Comparison of ENCODE assay signal across 10 cellular contexts in the genomic region with DNA sequence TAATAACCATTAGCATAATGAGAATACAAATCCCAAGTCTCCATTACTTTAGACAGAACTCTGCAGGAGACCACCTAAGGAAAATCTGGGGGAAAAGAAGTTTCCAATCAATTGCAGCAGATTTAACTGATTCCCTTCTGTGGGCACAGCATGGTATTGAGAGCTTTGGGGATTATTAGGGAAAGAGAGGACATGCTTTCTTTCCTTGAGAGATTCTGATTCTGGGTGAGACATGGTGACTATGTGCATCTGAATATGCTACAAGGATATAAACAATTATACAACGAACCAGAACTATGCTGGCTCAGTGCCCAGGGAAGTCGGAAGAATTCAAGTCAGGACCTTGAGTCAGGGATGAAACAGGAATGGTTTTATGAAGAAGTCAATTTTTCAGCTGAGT.
DNase-seq lines count a peak whose midpoint lies in the region; ATAC-seq and TF ChIP-seq lines count a peak whose summit lies in the region.
"Had no signal": no experiment of that assay in that cellular context is flagged by ENCODE, and none has a peak within 500 bp of the region (broad histone marks: within the 10 kb centered on the region; RNA-seq: fewer than 3 reads in every experiment).

No MANE protein-coding gene starts in this region.

- peaks cover 0 to 65% (median 42%) of the 10 kb centered on the region in 4 donors for H3K4me1 ChIP-seq in sigmoid colon
- H3K4me1 ChIP-seq: pancreas had no signal

- 14 to 54% methylated on average over 2 of the region's 2 CpGs for WGBS in sigmoid colon, 2 donors

- TF ChIP-seq POLR2A in sigmoid colon (IDR thresholded peaks at IDR 0.05) = no peak

- TF ChIP-seq CTCF in WERI-Rb-1 (IDR thresholded peaks at IDR 0.05; ENCODE audit: low read depth, low read length) (no peak), foreskin fibroblast (IDR thresholded peaks at IDR 0.05; ENCODE audit: low read depth, low read length) (no peak), sigmoid colon (IDR thresholded peaks at IDR 0.05) (no peak)

- H3K27ac ChIP-seq in WERI-Rb-1 (peak overlapping the region; percentile 39; the same call in 1 of the 2 replicates), sigmoid colon (peak overlapping the region in 3 of 4 donors; percentile 57 to 62 (median 59))
- H3K27ac ChIP-seq: pancreas had no signal

- ATAC-seq in Right ventricle myocardium inferior (no peak), GM18519 (IDR thresholded peaks at IDR 0.05; ENCODE audit: low FRiP score, unreplicated experiment) (no peak)
- no peak for ATAC-seq in stimulated activated naive CD8-positive, alpha-beta T cell treated with anti-CD3 and anti-CD28 coated beads, Interleukin-15, Interleukin-2, amounts not matched to agents 100 U/mL and 50 U/mL, for 24 hours
- ATAC-seq: activated T-cell treated with anti-CD3 and anti-CD28 coated beads, Interleukin-2, amount 50 U/mL, for 4 hours; pancreas had no signal

- TF ChIP-seq EP300 in sigmoid colon (IDR thresholded peaks at IDR 0.05) = no peak

- H3K9me3 ChIP-seq in WERI-Rb-1 (ENCODE audit: severe bottlenecking) = peaks cover 7% of the 10 kb centered on the region
- peaks cover 0 to 2% (median 0%) of the 10 kb centered on the region in 4 donors for H3K9me3 ChIP-seq in sigmoid colon
- H3K9me3 ChIP-seq: pancreas had no signal

- H3K4me3 ChIP-seq in WERI-Rb-1 (ENCODE audit: low read depth, low read length) (no peak overlapping the region; the same call in 1 of the 2 replicates), foreskin fibroblast (ENCODE audit: low read depth in 1 of 2, low read length in 2 of 2) (no peak overlapping the region), sigmoid colon (no peak overlapping the region)
- H3K4me3 ChIP-seq: pancreas had no signal

- no peaks in the 10 kb centered on the region for H3K27me3 ChIP-seq in WERI-Rb-1 (ENCODE audit: insufficient read depth, low read depth, severe bottlenecking)
- no peaks in the 10 kb centered on the region for H3K27me3 ChIP-seq in sigmoid colon
- H3K27me3 ChIP-seq: pancreas had no signal

- no peaks in the 10 kb centered on the region for H3K36me3 ChIP-seq in WERI-Rb-1
- no peaks in the 10 kb centered on the region for H3K36me3 ChIP-seq in sigmoid colon
- H3K36me3 ChIP-seq: pancreas had no signal

- intact Hi-C loops in sigmoid colon (cut with DNase I) (no loop called here), Right ventricle myocardium inferior (cut with DNase I) (no loop called here)

- DNase-seq in GM04504 (ENCODE audit: low read depth) = peak; percentile 67
- peak; percentile 15 for DNase-seq in WERI-Rb-1
- DNase-seq in foreskin fibroblast = peak; percentile 88 to 95
- DNase-seq in sigmoid colon = peak; percentile 70
- DNase-seq in Right ventricle myocardium inferior (ENCODE audit: missing footprints) = no peak
- no peak for DNase-seq in NCI-H748 treated with DMSO at 0.1 percent for 48 hours (lab: John Stamatoyannopoulos, UW)
- no peak for DNase-seq in stimulated activated naive CD8-positive, alpha-beta T cell treated with anti-CD3 and anti-CD28 coated beads, Interleukin-15, Interleukin-2, amounts not matched to agents 100 U/mL and 50 U/mL, for 24 hours
- DNase-seq: activated T-cell treated with anti-CD3 and anti-CD28 coated beads, Interleukin-2, amount 50 U/mL, for 4 hours; pancreas had no signal

Comparison
In these comparisons a context has a peak if more than half of its experiments do, and no peak if none do; other contexts are left out.
1. DNase-seq: peak in GM04504 (single experiment), WERI-Rb-1 (single experiment), foreskin fibroblast (2 of 2) and sigmoid colon (single experiment); none in Right ventricle myocardium inferior (single experiment), NCI-H748 treated with DMSO at 0.1 percent for 48 hours (single experiment) and stimulated activated naive CD8-positive, alpha-beta T cell treated with anti-CD3 and anti-CD28 coated beads, Interleukin-15, Interleukin-2, amounts not matched to agents 100 U/mL and 50 U/mL, for 24 hours (single experiment).